14 cellular contexts compared by ENCODE assay signal in the genomic region with DNA sequence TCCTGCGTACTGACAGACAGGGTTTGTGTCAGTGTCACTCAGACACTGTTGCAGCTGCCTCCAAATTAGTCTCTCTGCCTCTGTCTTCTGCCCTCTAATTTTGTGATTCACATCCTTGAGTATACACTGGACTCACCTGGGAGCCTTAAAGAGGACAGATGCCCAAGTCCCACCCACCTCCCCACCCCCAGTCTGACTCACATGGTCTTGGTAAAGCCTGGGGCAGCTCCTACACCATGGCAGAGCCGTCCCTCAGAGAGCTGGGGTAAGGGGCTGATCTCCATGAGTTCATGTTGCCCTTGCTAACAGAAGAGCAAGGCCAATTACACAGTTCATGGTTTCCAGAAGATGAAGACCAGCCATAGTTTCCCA.
DNase-seq lines count a peak whose midpoint lies in the region; TF ChIP-seq lines count a peak whose summit lies in the region.
"Had no signal": no experiment of that assay in that cellular context is flagged by ENCODE, and none has a peak within 500 bp of the region (broad histone marks: within the 10 kb centered on the region; RNA-seq: fewer than 3 reads in every experiment).

No MANE protein-coding gene starts in this region.

- H3K27me3 ChIP-seq in breast epithelium: no peaks in the 10 kb centered on the region
- H3K27me3 ChIP-seq in mesenchymal stem cell (ENCODE audit: control insufficient read depth in 1 of 2, insufficient read depth in 1 of 2, low read length in 2 of 2): peaks cover 0 to 9% of the 10 kb centered on the region in 2 experiments

- H2BK5ac ChIP-seq in mesenchymal stem cell (ENCODE audit: low read depth, low read length, poor library complexity, severe bottlenecking): no peak overlapping the region

- no peak overlapping the region for H3K23ac ChIP-seq in mesenchymal stem cell (ENCODE audit: low read length in 2 of 2)

- H3K36me3 ChIP-seq in breast epithelium (no peaks in the 10 kb centered on the region), mesenchymal stem cell (ENCODE audit: control insufficient read depth in 1 of 2, insufficient read depth in 2 of 2, low read depth in 1 of 2, low read length in 2 of 2) (no peaks in the 10 kb centered on the region)

- H3K9me3 ChIP-seq in breast epithelium (peaks cover 0 to 8% of the 10 kb centered on the region in 2 donors), mesenchymal stem cell (ENCODE audit: control insufficient read depth, low read length) (peaks cover 3% of the 10 kb centered on the region)
- H3K9me3 ChIP-seq: A549, Caco-2 had no signal

- H3K4me2 ChIP-seq in mesenchymal stem cell (ENCODE audit: low read length, poor library complexity, severe bottlenecking): no peak overlapping the region
- H3K4me2 ChIP-seq: A549 had no signal

- H3K27ac ChIP-seq in breast epithelium: no peak overlapping the region
- peak overlapping the region; percentile 77 for H3K27ac ChIP-seq in epithelial cell of prostate
- H3K27ac ChIP-seq in mesenchymal stem cell (ENCODE audit: low read length, poor library complexity, severe bottlenecking): no peak overlapping the region
- H3K27ac ChIP-seq: 22Rv1, A549, C4-2B had no signal

- H3K36me3 Mint-ChIP-seq in MCF 10A (ENCODE audit: insufficient read depth, unreplicated experiment) (no peaks in the 10 kb centered on the region), type B pancreatic cell (no peaks in the 10 kb centered on the region)

- H2AFZ ChIP-seq in mesenchymal stem cell (ENCODE audit: low read depth, low read length): no peak overlapping the region

- WGBS in mesenchymal stem cell: 62% methylated on average over 2 of the region's 2 CpGs

- no peak overlapping the region for H3K27ac Mint-ChIP-seq in MCF 10A (ENCODE audit: low read depth, unreplicated experiment)
- no peak overlapping the region for H3K27ac Mint-ChIP-seq in type B pancreatic cell
- H3K27ac Mint-ChIP-seq: CD4-positive, alpha-beta T cell; H9 had no signal

- H3K79me1 ChIP-seq in mesenchymal stem cell (replicated peaks; ENCODE audit: low read length, poor library complexity, severe bottlenecking): no peaks in the 10 kb centered on the region

- H3K27me3 Mint-ChIP-seq in MCF 10A (ENCODE audit: insufficient read depth, unreplicated experiment) (no peaks in the 10 kb centered on the region), type B pancreatic cell (peaks cover 29% of the 10 kb centered on the region)

- H3K4me3 Mint-ChIP-seq in MCF 10A (ENCODE audit: unreplicated experiment) (no peak overlapping the region), type B pancreatic cell (no peak overlapping the region)
- H3K4me3 Mint-ChIP-seq: CD4-positive, alpha-beta T cell; H9 had no signal

- no peak overlapping the region for H2BK15ac ChIP-seq in mesenchymal stem cell (ENCODE audit: low read depth, poor library complexity, severe bottlenecking)

- no peak overlapping the region for H4K91ac ChIP-seq in mesenchymal stem cell (ENCODE audit: low read length)

- DNase-seq in MCF 10A (ENCODE audit: unreplicated experiment) (peak; percentile 43), breast epithelium (ENCODE audit: low spot score in 2 of 2) (no peak), epithelial cell of prostate (ENCODE audit: low read depth, low spot score) (peak; percentile 64), mesenchymal stem cell (no peak), NCI-H510A (lab: John Stamatoyannopoulos, UW) (no peak), hippocampal formation (lab: John Stamatoyannopoulos, UW) (no peak), type B pancreatic cell (ENCODE audit: extremely low spot score, unreplicated experiment) (no peak)
- DNase-seq: AML-193; Caco-2; CD4-positive, alpha-beta T cell; H9 had no signal

- no peak overlapping the region for H2BK12ac ChIP-seq in mesenchymal stem cell (ENCODE audit: low read length in 2 of 2)

- no peak for TF ChIP-seq CTCF in MCF 10A (IDR thresholded peaks at IDR 0.05; ENCODE audit: unreplicated experiment)
- no peak for TF ChIP-seq CTCF in breast epithelium (IDR thresholded peaks at IDR 0.05)
- TF ChIP-seq CTCF in type B pancreatic cell (conservative IDR thresholded peaks at IDR 0.05): no peak

- H3K4me1 ChIP-seq in breast epithelium: no peaks in the 10 kb centered on the region
- peaks cover 5% of the 10 kb centered on the region for H3K4me1 ChIP-seq in mesenchymal stem cell (ENCODE audit: control insufficient read depth, insufficient read depth, low read depth, low read length)
- H3K4me1 ChIP-seq: A549, Caco-2 had no signal

- no peak for TF ChIP-seq POLR2A in breast epithelium (IDR thresholded peaks at IDR 0.05)

- POLR2A ChIA-PET in MCF 10A (lab: Yijun Ruan, JAX): interaction anchor here (0.6 kb wide), 1 partner anchor 221 kb away, joined by 3 read pairs; no protein-coding TSS in a partner anchor

- H4K8ac ChIP-seq in mesenchymal stem cell (ENCODE audit: low read length): peak overlapping the region; percentile 7

- H3K4me1 Mint-ChIP-seq in MCF 10A (ENCODE audit: insufficient read depth, unreplicated experiment): no peaks in the 10 kb centered on the region
- no peaks in the 10 kb centered on the region for H3K4me1 Mint-ChIP-seq in type B pancreatic cell (ENCODE audit: unreplicated experiment)

- H3K4me3 ChIP-seq in breast epithelium: no peak overlapping the region
- H3K4me3 ChIP-seq in mesenchymal stem cell (ENCODE audit: insufficient read depth in 1 of 2, low read depth in 1 of 2, low read length in 2 of 2): no peak overlapping the region
- H3K4me3 ChIP-seq: A549 had no signal

- H2AK5ac ChIP-seq in mesenchymal stem cell (ENCODE audit: low read length, severe bottlenecking): no peak overlapping the region

- H3K4ac ChIP-seq in mesenchymal stem cell (ENCODE audit: low read depth in 1 of 2, low read length in 2 of 2): no peak overlapping the region

- no peak overlapping the region for H3K14ac ChIP-seq in mesenchymal stem cell (ENCODE audit: low read length in 2 of 2)

- CTCF ChIA-PET in MCF 10A (lab: Yijun Ruan, JAX): no interaction called here

- no peak overlapping the region for H2BK120ac ChIP-seq in mesenchymal stem cell (ENCODE audit: low read depth, low read length)

- BruUV-seq in MCF 10A (replicated peaks; lab: Mats Ljungman, UMichigan): no TSS peak

- no peak overlapping the region for H3K18ac ChIP-seq in mesenchymal stem cell (ENCODE audit: low read depth in 1 of 2, low read length in 2 of 2)

- intact Hi-C loops in MCF 10A (cut with micrococcal nuclease): no loop called here
- intact Hi-C loops in breast epithelium (cut with DNase I; ENCODE audit: low total_unique reads): no loop called here

- H3K9ac ChIP-seq in mesenchymal stem cell (ENCODE audit: low read length): no peak overlapping the region

- H3K9me3 Mint-ChIP-seq in MCF 10A (ENCODE audit: unreplicated experiment) (no peaks in the 10 kb centered on the region), type B pancreatic cell (peaks cover 10% of the 10 kb centered on the region)
- H3K9me3 Mint-ChIP-seq: CD4-positive, alpha-beta T cell had no signal

Comparison
In these comparisons a context has a peak if more than half of its experiments do, and no peak if none do; other contexts are left out.
1. DNase-seq: peak in MCF 10A (single experiment) and epithelial cell of prostate (single experiment); none in breast epithelium (0 of 2), mesenchymal stem cell (single experiment), NCI-H510A (single experiment), hippocampal formation (0 of 2) and type B pancreatic cell (single experiment).